12 cellular contexts compared by ENCODE assay signal in genomic region chr2:221444106-221444505, GRCh38.
DNase-seq lines count a peak whose midpoint lies in the region; ATAC-seq and TF ChIP-seq lines count a peak whose summit lies in the region.
"Had no signal": no experiment of that assay in that cellular context is flagged by ENCODE, and none has a peak within 500 bp of the region (broad histone marks: within the 10 kb centered on the region; RNA-seq: fewer than 3 reads in every experiment).

No MANE protein-coding gene starts in this region.

- no peak overlapping the region for H2AFZ ChIP-seq in GM23248

- H3K4me3 Mint-ChIP-seq in neural crest cell, result no peak overlapping the region

- peaks cover 11% of the 10 kb centered on the region for H3K4me1 Mint-ChIP-seq in neural crest cell

- H3F3A ChIP-seq in GM23248 (ENCODE audit: insufficient read depth), result peaks cover 25% of the 10 kb centered on the region

- no peak for TF ChIP-seq CTCF in neural crest cell (conservative IDR thresholded peaks at IDR 0.05)

- WGBS in GM23248 (ENCODE audit: low coverage in 1 of 2, low lambda C conversion rate in 2 of 2, missing lambda C conversion rate in 2 of 2), 2 experiments, result 0 to 4% methylated on average over 2 of the region's 2 CpGs

- no peaks in the 10 kb centered on the region for H3K9me3 Mint-ChIP-seq in neural crest cell

- H3K27me3 ChIP-seq in GM23248 (replicated peaks; ENCODE audit: insufficient read depth), result no peaks in the 10 kb centered on the region
- H3K27me3 ChIP-seq: SJCRH30, testis had no signal

- H3K27ac Mint-ChIP-seq in neural crest cell (ENCODE audit: unreplicated experiment), result peak overlapping the region; percentile 43

- peaks cover 25% of the 10 kb centered on the region for H3K36me3 Mint-ChIP-seq in neural crest cell (ENCODE audit: low read depth)

- H3K9me2 ChIP-seq in GM23248 (ENCODE audit: insufficient read depth), result no peaks in the 10 kb centered on the region

- no peaks in the 10 kb centered on the region for H3K27me3 Mint-ChIP-seq in neural crest cell (ENCODE audit: low read depth)

- peaks cover 28% of the 10 kb centered on the region; the same call in 1 of the 2 replicates for H3K36me3 ChIP-seq in GM23248 (ENCODE audit: low read depth)
- H3K36me3 ChIP-seq: SJCRH30 had no signal

- no peak overlapping the region for H3K4me3 ChIP-seq in GM23248
- H3K4me3 ChIP-seq: SJCRH30, testis had no signal

- no peaks in the 10 kb centered on the region for H4K20me1 ChIP-seq in GM23248 (ENCODE audit: insufficient read depth)

- H3K9ac ChIP-seq in GM23248, result no peak overlapping the region

- in situ Hi-C loops in GM23248 (cut with MboI), result no loop called here

- H3K4me1 ChIP-seq in GM23248 (ENCODE audit: insufficient read depth), result peaks cover 18% of the 10 kb centered on the region
- H3K4me1 ChIP-seq: SJCRH30 had no signal

- peak overlapping the region; percentile 26 for H3K4me2 ChIP-seq in GM23248 (ENCODE audit: unreplicated experiment)

- no peaks in the 10 kb centered on the region for H3K9me3 ChIP-seq in GM23248 (ENCODE audit: low read depth)
- H3K9me3 ChIP-seq: SJCRH30, testis had no signal

- no peak for ATAC-seq in GM21526 (IDR thresholded peaks at IDR 0.05; ENCODE audit: low FRiP score, unreplicated experiment)

- peak overlapping the region; percentile 42 for H3K27ac ChIP-seq in GM23248
- H3K27ac ChIP-seq: epithelial cell of prostate, SJCRH30, testis had no signal

- H3K79me2 ChIP-seq in GM23248 (ENCODE audit: insufficient read depth), result no peaks in the 10 kb centered on the region

- DNase-seq in GM23248 (peak; percentile 88), NOMO-1 (lab: John Stamatoyannopoulos, UW; ENCODE audit: unreplicated experiment in 2 of 2) (peak; percentile 62 to 74), dermis blood vessel endothelial cell (peak; percentile 89), neural crest cell (ENCODE audit: low read depth, low spot score) (no peak), SIG-M5 treated with dmso at 0.1 percent for 504 hours (lab: John Stamatoyannopoulos, UW; ENCODE audit: unreplicated experiment) (no peak), COLO829 (ENCODE audit: low spot score) (no peak), SIG-M5 (lab: John Stamatoyannopoulos, UW) (no peak)
- DNase-seq: NCI-H1048, SJCRH30, testis had no signal

Comparison
In these comparisons a context has a peak if more than half of its experiments do, and no peak if none do; other contexts are left out.
1. DNase-seq: peak in GM23248 (single experiment), NOMO-1 (2 of 2) and dermis blood vessel endothelial cell (single experiment); none in neural crest cell (single experiment), SIG-M5 treated with dmso at 0.1 percent for 504 hours (single experiment), COLO829 (single experiment) and SIG-M5 (single experiment).